39 cellular contexts compared by ENCODE assay signal in the genomic region with DNA sequence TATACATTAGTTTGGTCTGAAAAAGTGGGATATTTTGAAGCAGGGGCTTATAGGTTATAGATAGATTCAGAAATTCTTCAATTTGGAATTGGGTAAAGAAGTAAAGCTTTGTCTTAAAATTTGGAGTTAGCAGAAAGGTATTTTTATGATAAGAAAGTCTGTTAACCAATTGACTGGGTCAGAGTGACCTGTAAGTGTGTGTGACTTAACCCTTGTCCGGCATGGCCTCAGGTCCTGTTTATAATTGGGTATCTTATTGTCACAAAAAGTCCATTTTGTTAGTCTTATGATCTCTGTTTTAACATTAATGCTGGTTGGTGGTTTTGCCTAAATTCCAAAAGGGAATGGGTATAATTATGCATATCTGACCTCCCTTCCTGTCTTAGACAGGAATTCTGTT.
"Had no signal": no experiment of that assay in that cellular context is flagged by ENCODE, and none has a peak within 500 bp of the region (broad histone marks: within the 10 kb centered on the region; RNA-seq: fewer than 3 reads in every experiment).

No MANE protein-coding gene starts in this region.

- H3K4me1 ChIP-seq: adrenal gland, ascending aorta, body of pancreas, breast epithelium had no signal

- H3K36me3 ChIP-seq: adrenal gland, ascending aorta, brain microvascular endothelial cell, breast epithelium, cardiac muscle cell had no signal

- H3K4me1 Mint-ChIP-seq: activated naive CD4-positive, alpha-beta T cell treated with anti-CD3 and anti-CD28 coated beads, Interleukin-2, amount 10 ng/mL, durations not matched to agents 7 days and 5 days; activated naive CD4-positive, alpha-beta T cell treated with anti-CD3 and anti-CD28 coated beads, Interleukin-2, amount 50 U/mL, for 24 hours; activated naive CD8-positive, alpha-beta T cell treated with anti-CD3 and anti-CD28 coated beads for 36 hours; activated naive CD8-positive, alpha-beta T cell treated with anti-CD3 and anti-CD28 coated beads, Interleukin-2, amount 10 ng/mL, durations not matched to agents 7 days and 5 days; activated naive CD8-positive, alpha-beta T cell treated with anti-CD3 and anti-CD28 coated beads, Interleukin-2, amount 50 U/mL, for 24 hours; activated T-helper 17 cell treated with anti-CD3 and anti-CD28 coated beads, Interleukin-2, amount 50 U/mL, for 72 hours; central memory CD8-positive, alpha-beta T cell had no signal

- FAIRE-seq: astrocyte, bronchial epithelial cell had no signal

- H3K36me3 Mint-ChIP-seq: activated naive CD4-positive, alpha-beta T cell treated with anti-CD3 and anti-CD28 coated beads, Interleukin-2, amount 10 ng/mL, durations not matched to agents 7 days and 5 days; activated naive CD4-positive, alpha-beta T cell treated with anti-CD3 and anti-CD28 coated beads, Interleukin-2, amount 50 U/mL, for 24 hours; activated naive CD4-positive, alpha-beta T cell treated with anti-CD3 and anti-CD28 coated beads, Interleukin-2, amount 50 U/mL, for 72 hours; activated naive CD8-positive, alpha-beta T cell; activated naive CD8-positive, alpha-beta T cell treated with anti-CD3 and anti-CD28 coated beads for 36 hours; activated naive CD8-positive, alpha-beta T cell treated with anti-CD3 and anti-CD28 coated beads, Interleukin-2, amount 10 ng/mL, durations not matched to agents 7 days and 5 days; brain had no signal

- H3K27ac ChIP-seq: adrenal gland, ascending aorta, body of pancreas, brain microvascular endothelial cell, breast epithelium, cardiac muscle cell had no signal

- H3K9me3 ChIP-seq: adrenal gland, ascending aorta, body of pancreas, breast epithelium had no signal

- DNase-seq: activated effector memory CD4-positive, alpha-beta T cell treated with anti-CD3 and anti-CD28 coated beads, Interleukin-2, amount 50 U/mL, for 16 hours; activated effector memory CD4-positive, alpha-beta T cell treated with Interleukin-2 at 50 U/mL for 16 hours; activated gamma-delta T cell; activated gamma-delta T cell treated with Interleukin-2 at 50 U/mL for 16 hours; activated naive CD4-positive, alpha-beta T cell; activated naive CD4-positive, alpha-beta T cell treated with anti-CD3 and anti-CD28 coated beads for 36 hours; activated naive CD4-positive, alpha-beta T cell treated with anti-CD3 and anti-CD28 coated beads, Interleukin-2, amount 10 ng/mL, durations not matched to agents 7 days and 5 days; activated naive CD4-positive, alpha-beta T cell treated with anti-CD3 and anti-CD28 coated beads, Interleukin-2, amount 50 U/mL, for 16 hours; activated naive CD4-positive, alpha-beta T cell treated with Interleukin-2 at 50 U/mL for 16 hours; activated naive CD8-positive, alpha-beta T cell treated with anti-CD3 and anti-CD28 coated beads for 36 hours; activated naive CD8-positive, alpha-beta T cell treated with anti-CD3 and anti-CD28 coated beads, Interleukin-2, amount 10 ng/mL, durations not matched to agents 7 days and 5 days; activated naive CD8-positive, alpha-beta T cell treated with anti-CD3 and anti-CD28 coated beads, Interleukin-2, amount 50 U/mL, for 24 hours; activated T-cell treated with anti-CD3 and anti-CD28 coated beads, Interleukin-2, amount 50 U/mL, for 1 hour; activated T-cell treated with anti-CD3 and anti-CD28 coated beads, Interleukin-2, amount 50 U/mL, for 24 hours; activated T-cell treated with anti-CD3 and anti-CD28 coated beads, Interleukin-2, amount 50 U/mL, for 4 hours; activated T-cell treated with anti-CD3 and anti-CD28 coated beads, Interleukin-2, amount 50 U/mL, for 48 hours; activated T-cell treated with anti-CD3 and anti-CD28 coated beads, Interleukin-2, amount 50 U/mL, for 72 hours; adrenal gland; amniotic stem cell; amygdala; anterior cingulate cortex; aorta; body of pancreas; brain microvascular endothelial cell; central memory CD4-positive, alpha-beta T cell; cerebellar nuclear complex had no signal

- H3K27me3 Mint-ChIP-seq: activated naive CD4-positive, alpha-beta T cell treated with anti-CD3 and anti-CD28 coated beads, Interleukin-2, amount 10 ng/mL, durations not matched to agents 7 days and 5 days; activated naive CD4-positive, alpha-beta T cell treated with anti-CD3 and anti-CD28 coated beads, Interleukin-2, amount 50 U/mL, for 24 hours; activated naive CD8-positive, alpha-beta T cell; activated naive CD8-positive, alpha-beta T cell treated with anti-CD3 and anti-CD28 coated beads for 36 hours; activated naive CD8-positive, alpha-beta T cell treated with anti-CD3 and anti-CD28 coated beads, Interleukin-2, amount 50 U/mL, for 24 hours; activated T-cell treated with anti-CD3 and anti-CD28 coated beads, Interleukin-2, amount 50 U/mL, for 24 hours; activated T-helper 17 cell treated with anti-CD3 and anti-CD28 coated beads, Interleukin-2, amount 50 U/mL, for 72 hours; central memory CD8-positive, alpha-beta T cell had no signal

- H3K9me3 Mint-ChIP-seq: activated naive CD4-positive, alpha-beta T cell treated with anti-CD3 and anti-CD28 coated beads for 36 hours; activated naive CD4-positive, alpha-beta T cell treated with anti-CD3 and anti-CD28 coated beads, Interleukin-2, amount 10 ng/mL, durations not matched to agents 7 days and 5 days; activated naive CD4-positive, alpha-beta T cell treated with anti-CD3 and anti-CD28 coated beads, Interleukin-2, amount 50 U/mL, for 24 hours; activated naive CD8-positive, alpha-beta T cell treated with anti-CD3 and anti-CD28 coated beads for 36 hours; activated naive CD8-positive, alpha-beta T cell treated with anti-CD3 and anti-CD28 coated beads, Interleukin-2, amount 10 ng/mL, durations not matched to agents 7 days and 5 days; activated T-cell treated with anti-CD3 and anti-CD28 coated beads, Interleukin-2, amount 50 U/mL, for 24 hours; activated T-cell treated with anti-CD3 and anti-CD28 coated beads, Interleukin-2, amount 50 U/mL, for 4 hours; activated T-helper 1 cell treated with anti-CD3 and anti-CD28 coated beads, Interleukin-12 subunit alpha, Interleukin-12 subunit beta, Interleukin-2, Interleukin-4 antibody, amounts not matched to agents 30 ng/mL and 10 ng/mL and 1 ng/mL, durations not matched to agents 14 hours and 24 hours and 36 hours; activated T-helper 2 cell treated with anti-CD3 and anti-CD28 coated beads, Interferon-gamma antibody, Interleukin-2, Interleukin-4, amounts not matched to agents 10 μg/mL and 5 μg/mL and 100 μg/mL, durations not matched to agents 14 hours and 24 hours and 36 hours; brain had no signal

- H3K27ac Mint-ChIP-seq: activated naive CD4-positive, alpha-beta T cell treated with anti-CD3 and anti-CD28 coated beads for 36 hours; activated naive CD4-positive, alpha-beta T cell treated with anti-CD3 and anti-CD28 coated beads, Interleukin-2, amount 10 ng/mL, durations not matched to agents 7 days and 5 days; activated naive CD4-positive, alpha-beta T cell treated with anti-CD3 and anti-CD28 coated beads, Interleukin-2, amount 50 U/mL, for 24 hours; activated naive CD4-positive, alpha-beta T cell treated with anti-CD3 and anti-CD28 coated beads, Interleukin-2, amount 50 U/mL, for 72 hours; activated naive CD8-positive, alpha-beta T cell; activated naive CD8-positive, alpha-beta T cell treated with anti-CD3 and anti-CD28 coated beads for 36 hours; activated naive CD8-positive, alpha-beta T cell treated with anti-CD3 and anti-CD28 coated beads, Interleukin-2, amount 10 ng/mL, durations not matched to agents 7 days and 5 days; activated naive CD8-positive, alpha-beta T cell treated with anti-CD3 and anti-CD28 coated beads, Interleukin-2, amount 50 U/mL, for 24 hours; activated T-cell treated with anti-CD3 and anti-CD28 coated beads, Interleukin-2, amount 50 U/mL, for 24 hours; activated T-cell treated with anti-CD3 and anti-CD28 coated beads, Interleukin-2, amount 50 U/mL, for 72 hours; activated T-helper 1 cell treated with anti-CD3 and anti-CD28 coated beads, Interleukin-12 subunit alpha, Interleukin-12 subunit beta, Interleukin-2, Interleukin-4 antibody, amounts not matched to agents 30 ng/mL and 10 ng/mL and 1 ng/mL, durations not matched to agents 14 hours and 24 hours and 36 hours; activated T-helper 17 cell treated with anti-CD3 and anti-CD28 coated beads, Interleukin-2, amount 50 U/mL, for 72 hours; activated T-helper 2 cell treated with anti-CD3 and anti-CD28 coated beads, Interferon-gamma antibody, Interleukin-2, Interleukin-4, amounts not matched to agents 10 μg/mL and 5 μg/mL and 100 μg/mL, durations not matched to agents 14 hours and 24 hours and 36 hours; brain had no signal

- H3K4me3 Mint-ChIP-seq: activated naive CD4-positive, alpha-beta T cell treated with anti-CD3 and anti-CD28 coated beads for 36 hours; activated naive CD4-positive, alpha-beta T cell treated with anti-CD3 and anti-CD28 coated beads, Interleukin-2, amount 10 ng/mL, durations not matched to agents 7 days and 5 days; activated naive CD4-positive, alpha-beta T cell treated with anti-CD3 and anti-CD28 coated beads, Interleukin-2, amount 50 U/mL, for 24 hours; activated naive CD8-positive, alpha-beta T cell; activated naive CD8-positive, alpha-beta T cell treated with anti-CD3 and anti-CD28 coated beads for 36 hours; activated naive CD8-positive, alpha-beta T cell treated with anti-CD3 and anti-CD28 coated beads, Interleukin-2, amount 10 ng/mL, durations not matched to agents 7 days and 5 days; activated naive CD8-positive, alpha-beta T cell treated with anti-CD3 and anti-CD28 coated beads, Interleukin-2, amount 50 U/mL, for 24 hours; activated T-cell treated with anti-CD3 and anti-CD28 coated beads, Interleukin-2, amount 50 U/mL, for 24 hours; activated T-cell treated with anti-CD3 and anti-CD28 coated beads, Interleukin-2, amount 50 U/mL, for 4 hours; activated T-cell treated with anti-CD3 and anti-CD28 coated beads, Interleukin-2, amount 50 U/mL, for 72 hours; activated T-helper 1 cell treated with anti-CD3 and anti-CD28 coated beads, Interleukin-12 subunit alpha, Interleukin-12 subunit beta, Interleukin-2, Interleukin-4 antibody, amounts not matched to agents 30 ng/mL and 10 ng/mL and 1 ng/mL, durations not matched to agents 14 hours and 24 hours and 36 hours; activated T-helper 17 cell treated with anti-CD3 and anti-CD28 coated beads, Interleukin-2, amount 50 U/mL, for 72 hours; brain; central memory CD8-positive, alpha-beta T cell had no signal

- H3K27me3 ChIP-seq: adrenal gland, ascending aorta, body of pancreas, brain microvascular endothelial cell, breast epithelium, cardiac muscle cell had no signal

- ATAC-seq: activated naive CD4-positive, alpha-beta T cell treated with anti-CD3 and anti-CD28 coated beads, Interleukin-2, amount 50 U/mL, for 72 hours; activated naive CD8-positive, alpha-beta T cell treated with anti-CD3 and anti-CD28 coated beads, Interleukin-2, amount 50 U/mL, for 24 hours; activated T-cell treated with anti-CD3 and anti-CD28 coated beads, Interleukin-2, amount 50 U/mL, for 4 hours; activated T-cell treated with anti-CD3 and anti-CD28 coated beads, Interleukin-2, amount 50 U/mL, for 72 hours; activated T-helper 17 cell treated with anti-CD3 and anti-CD28 coated beads, Interleukin-2, amount 50 U/mL, for 72 hours; body of pancreas had no signal

- H3K4me3 ChIP-seq: adrenal gland, ascending aorta, body of pancreas, breast epithelium, cardiac muscle cell had no signal
